Comparison of ENCODE assay signal across 10 cellular contexts in genomic region chr1:214224605-214225354, GRCh38. TPM values are rescaled to one million over a fixed set of nuclear protein-coding genes. Genes with fewer than 3 reads are reported as not detected.
DNase-seq lines count a peak whose midpoint lies in the region; ATAC-seq and TF ChIP-seq lines count a peak whose summit lies in the region.
"Had no signal": no experiment of that assay in that cellular context is flagged by ENCODE, and none has a peak within 500 bp of the region (broad histone marks: within the 10 kb centered on the region; RNA-seq: fewer than 3 reads in every experiment).

No MANE protein-coding gene starts in this region.

- intact Hi-C loops in CD14-positive monocyte (cut with micrococcal nuclease) (no loop called here), left cardiac atrium (cut with DNase I) (no loop called here)

- ATAC-seq in left cardiac atrium (peak in 1 of 2 donors; percentile 60), omental fat pad (ENCODE audit: low FRiP score) (peak; percentile 67)

- H3K4me3 Mint-ChIP-seq in CD14-positive monocyte: peak overlapping the region; percentile 9 to 40
- H3K4me3 Mint-ChIP-seq: IgD-negative memory B cell had no signal

- H3K4me3 ChIP-seq in astrocyte of the cerebellum (ENCODE audit: low read depth, low read length): peak overlapping the region; percentile 21
- H3K4me3 ChIP-seq: SJCRH30 had no signal

- peaks cover 0 to 18% (median 3%) of the 10 kb centered on the region in 3 donors for H3K27me3 Mint-ChIP-seq in CD14-positive monocyte (ENCODE audit: low read depth in 3 of 3)

- DNase-seq in CD14-positive monocyte (ENCODE audit: low spot score) (no peak), astrocyte of the cerebellum (ENCODE audit: low read depth) (no peak), left cardiac atrium (peak; percentile 28), omental fat pad (ENCODE audit: low spot score) (no peak), NCI-H2171 treated with DMSO at 0.1 percent for 48 hours (lab: John Stamatoyannopoulos, UW) (no peak), NCI-H1436 treated with DMSO at 0.1 percent for 48 hours (lab: John Stamatoyannopoulos, UW) (no peak), RKO (ENCODE audit: low spot score) (no peak), erythroblast (lab: John Stamatoyannopoulos, UW) (no peak)
- DNase-seq: SJCRH30 had no signal

- H3K27ac Mint-ChIP-seq in CD14-positive monocyte: no peak overlapping the region
- H3K27ac Mint-ChIP-seq: IgD-negative memory B cell had no signal

- TF ChIP-seq CTCF in CD14-positive monocyte (IDR thresholded peaks at IDR 0.05) (no peak), astrocyte of the cerebellum (IDR thresholded peaks at IDR 0.05; ENCODE audit: low read depth, low read length, missing control alignments) (no peak), omental fat pad (IDR thresholded peaks at IDR 0.05) (no peak)

- peaks cover 13% of the 10 kb centered on the region for H3K4me1 Mint-ChIP-seq in CD14-positive monocyte

- in situ Hi-C loops in astrocyte of the cerebellum (cut with HindIII; ENCODE audit: low sequenced_read_pairs): loop anchor here (25.0 kb wide), 1 partner anchor 1313 kb away; no protein-coding TSS in a partner anchor

- no peak for TF ChIP-seq POLR2A in erythroblast (IDR thresholded peaks at IDR 0.05; ENCODE audit: low read length)

- H3K9me3 Mint-ChIP-seq in CD14-positive monocyte: no peaks in the 10 kb centered on the region
- H3K9me3 Mint-ChIP-seq: IgD-negative memory B cell had no signal

- no peaks in the 10 kb centered on the region for H3K36me3 Mint-ChIP-seq in CD14-positive monocyte
- H3K36me3 Mint-ChIP-seq: IgD-negative memory B cell had no signal

RNA-seq across cellular contexts. Expression of gene SMYD2, which starts 56.2 kb away (rescaled TPM):
- polyA plus RNA-seq in CD14-positive monocyte: 10 to 100 TPM; 23.6 to 28.4 TPM
- 1 to 10 TPM; 8.7 to 9.4 TPM for total RNA-seq in left cardiac atrium
- total RNA-seq in omental fat pad: 10 to 100 TPM; 22.7 to 45.1 (median 26.5) TPM
